ENCODE assay signal across 1 cellular context in the genomic region with DNA sequence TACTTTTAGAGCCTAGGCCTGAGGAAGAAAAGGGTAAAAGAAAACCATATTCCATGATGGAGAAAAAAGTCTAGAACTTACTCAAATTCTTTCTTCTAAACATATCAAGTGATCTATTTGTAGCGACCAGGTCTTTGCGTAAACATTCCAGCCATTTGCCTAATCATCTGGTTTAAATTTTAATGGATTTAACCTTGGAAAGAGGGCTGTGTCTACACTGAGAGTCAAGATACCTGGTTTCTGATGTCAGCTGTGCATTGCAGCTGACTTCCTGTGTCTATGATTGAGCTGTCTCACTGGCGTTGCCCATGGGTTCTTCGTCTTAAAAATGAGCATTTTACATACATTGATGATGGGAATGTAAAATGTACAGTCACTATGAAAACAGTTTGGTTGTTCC.
TF ChIP-seq lines count a peak whose summit lies in the region.

No MANE protein-coding gene starts in this region.

TF ChIP-seq in HepG2, 621 proteins besides CTCF, POLR2A, EP300 and RAD21 (continued from another document and continues in another):
- TF ChIP-seq ERF (CRISPR knock-in tag; IDR thresholded peaks at IDR 0.05), result peak; percentile 65; the same call in 1 of the 2 replicates
- 0 out of 2 replicates have a peak, but pooled peaks have one; percentile 9 for TF ChIP-seq ZFY (CRISPR knock-in tag; IDR thresholded peaks at IDR 0.05)
- TF ChIP-seq GABPA (IDR thresholded peaks at IDR 0.05; ENCODE audit: low read depth, low read length), result no peak
- peak; percentile 79 for TF ChIP-seq GABPA (CRISPR knock-in tag; IDR thresholded peaks at IDR 0.05; ENCODE audit: low read depth)
- peak; percentile 82 for TF ChIP-seq KAT8 (CRISPR knock-in tag; IDR thresholded peaks at IDR 0.05)
- TF ChIP-seq HOXA3 (CRISPR knock-in tag; IDR thresholded peaks at IDR 0.05), result peak; percentile 85
- TF ChIP-seq ZFP82 (CRISPR knock-in tag; IDR thresholded peaks at IDR 0.05; ENCODE audit: borderline replicate concordance), result no peak
- TF ChIP-seq ZBTB38 (CRISPR knock-in tag; IDR thresholded peaks at IDR 0.05), result no peak
- TF ChIP-seq ZNF468 (CRISPR knock-in tag; IDR thresholded peaks at IDR 0.05), result no peak
- no peak for TF ChIP-seq ZNF253 (CRISPR knock-in tag; IDR thresholded peaks at IDR 0.05; ENCODE audit: borderline replicate concordance)
- TF ChIP-seq, protein P1, sequence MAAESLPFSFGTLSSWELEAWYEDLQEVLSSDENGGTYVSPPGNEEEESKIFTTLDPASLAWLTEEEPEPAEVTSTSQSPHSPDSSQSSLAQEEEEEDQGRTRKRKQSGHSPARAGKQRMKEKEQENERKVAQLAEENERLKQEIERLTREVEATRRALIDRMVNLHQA (CRISPR knock-in tag; IDR thresholded peaks at IDR 0.05), result no peak
- TF ChIP-seq, protein P2, sequence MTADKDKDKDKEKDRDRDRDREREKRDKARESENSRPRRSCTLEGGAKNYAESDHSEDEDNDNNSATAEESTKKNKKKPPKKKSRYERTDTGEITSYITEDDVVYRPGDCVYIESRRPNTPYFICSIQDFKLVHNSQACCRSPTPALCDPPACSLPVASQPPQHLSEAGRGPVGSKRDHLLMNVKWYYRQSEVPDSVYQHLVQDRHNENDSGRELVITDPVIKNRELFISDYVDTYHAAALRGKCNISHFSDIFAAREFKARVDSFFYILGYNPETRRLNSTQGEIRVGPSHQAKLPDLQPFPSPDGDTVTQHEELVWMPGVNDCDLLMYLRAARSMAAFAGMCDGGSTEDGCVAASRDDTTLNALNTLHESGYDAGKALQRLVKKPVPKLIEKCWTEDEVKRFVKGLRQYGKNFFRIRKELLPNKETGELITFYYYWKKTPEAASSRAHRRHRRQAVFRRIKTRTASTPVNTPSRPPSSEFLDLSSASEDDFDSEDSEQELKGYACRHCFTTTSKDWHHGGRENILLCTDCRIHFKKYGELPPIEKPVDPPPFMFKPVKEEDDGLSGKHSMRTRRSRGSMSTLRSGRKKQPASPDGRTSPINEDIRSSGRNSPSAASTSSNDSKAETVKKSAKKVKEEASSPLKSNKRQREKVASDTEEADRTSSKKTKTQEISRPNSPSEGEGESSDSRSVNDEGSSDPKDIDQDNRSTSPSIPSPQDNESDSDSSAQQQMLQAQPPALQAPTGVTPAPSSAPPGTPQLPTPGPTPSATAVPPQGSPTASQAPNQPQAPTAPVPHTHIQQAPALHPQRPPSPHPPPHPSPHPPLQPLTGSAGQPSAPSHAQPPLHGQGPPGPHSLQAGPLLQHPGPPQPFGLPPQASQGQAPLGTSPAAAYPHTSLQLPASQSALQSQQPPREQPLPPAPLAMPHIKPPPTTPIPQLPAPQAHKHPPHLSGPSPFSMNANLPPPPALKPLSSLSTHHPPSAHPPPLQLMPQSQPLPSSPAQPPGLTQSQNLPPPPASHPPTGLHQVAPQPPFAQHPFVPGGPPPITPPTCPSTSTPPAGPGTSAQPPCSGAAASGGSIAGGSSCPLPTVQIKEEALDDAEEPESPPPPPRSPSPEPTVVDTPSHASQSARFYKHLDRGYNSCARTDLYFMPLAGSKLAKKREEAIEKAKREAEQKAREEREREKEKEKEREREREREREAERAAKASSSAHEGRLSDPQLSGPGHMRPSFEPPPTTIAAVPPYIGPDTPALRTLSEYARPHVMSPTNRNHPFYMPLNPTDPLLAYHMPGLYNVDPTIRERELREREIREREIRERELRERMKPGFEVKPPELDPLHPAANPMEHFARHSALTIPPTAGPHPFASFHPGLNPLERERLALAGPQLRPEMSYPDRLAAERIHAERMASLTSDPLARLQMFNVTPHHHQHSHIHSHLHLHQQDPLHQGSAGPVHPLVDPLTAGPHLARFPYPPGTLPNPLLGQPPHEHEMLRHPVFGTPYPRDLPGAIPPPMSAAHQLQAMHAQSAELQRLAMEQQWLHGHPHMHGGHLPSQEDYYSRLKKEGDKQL (CRISPR knock-in tag; IDR thresholded peaks at IDR 0.05; ENCODE audit: low read depth), result 0 out of 2 replicates have a peak, but pooled peaks have one; percentile 36
- TF ChIP-seq, protein P3, sequence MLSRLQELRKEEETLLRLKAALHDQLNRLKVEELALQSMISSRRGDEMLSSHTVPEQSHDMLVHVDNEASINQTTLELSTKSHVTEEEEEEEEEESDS (CRISPR knock-in tag; IDR thresholded peaks at IDR 0.05; ENCODE audit: borderline replicate concordance), result no peak
- peak; percentile 73; the same call in 1 of the 2 replicates for TF ChIP-seq ZNF614 (CRISPR knock-in tag; IDR thresholded peaks at IDR 0.05; ENCODE audit: borderline replicate concordance)
- TF ChIP-seq CBX5 (CRISPR knock-in tag; IDR thresholded peaks at IDR 0.05; ENCODE audit: borderline replicate concordance), result peak; percentile 42; the same call in 1 of the 2 replicates
- peak; percentile 62; the same call in 1 of the 2 replicates for TF ChIP-seq GATA4 (IDR thresholded peaks at IDR 0.05; ENCODE audit: borderline replicate concordance, low read depth)
- peak; percentile 93 for TF ChIP-seq SAP130 (CRISPR knock-in tag; IDR thresholded peaks at IDR 0.05; ENCODE audit: low read depth)
- TF ChIP-seq DPF2 (CRISPR knock-in tag; IDR thresholded peaks at IDR 0.05; ENCODE audit: borderline replicate concordance, low read depth), result peak; percentile 80
- 0 out of 2 replicates have a peak, but pooled peaks have one; percentile 6 for TF ChIP-seq STAG1 (CRISPR knock-in tag; IDR thresholded peaks at IDR 0.05)
- TF ChIP-seq, protein P4, sequence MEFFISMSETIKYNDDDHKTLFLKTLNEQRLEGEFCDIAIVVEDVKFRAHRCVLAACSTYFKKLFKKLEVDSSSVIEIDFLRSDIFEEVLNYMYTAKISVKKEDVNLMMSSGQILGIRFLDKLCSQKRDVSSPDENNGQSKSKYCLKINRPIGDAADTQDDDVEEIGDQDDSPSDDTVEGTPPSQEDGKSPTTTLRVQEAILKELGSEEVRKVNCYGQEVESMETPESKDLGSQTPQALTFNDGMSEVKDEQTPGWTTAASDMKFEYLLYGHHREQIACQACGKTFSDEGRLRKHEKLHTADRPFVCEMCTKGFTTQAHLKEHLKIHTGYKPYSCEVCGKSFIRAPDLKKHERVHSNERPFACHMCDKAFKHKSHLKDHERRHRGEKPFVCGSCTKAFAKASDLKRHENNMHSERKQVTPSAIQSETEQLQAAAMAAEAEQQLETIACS (CRISPR knock-in tag; IDR thresholded peaks at IDR 0.05), result no peak
- no peak for TF ChIP-seq SMAD1 (CRISPR knock-in tag; IDR thresholded peaks at IDR 0.05; ENCODE audit: borderline replicate concordance, low read depth)
- TF ChIP-seq SOX13 (IDR thresholded peaks at IDR 0.05), result 0 out of 2 replicates have a peak, but pooled peaks have one; percentile 28
- TF ChIP-seq SOX13 (CRISPR knock-in tag; conservative IDR thresholded peaks at IDR 0.05 in 1 of 2, IDR thresholded peaks at IDR 0.05 in 1 of 2), result peak in 1 of 2 experiments; percentile 87; a peak in 2 of 4 replicates
- TF ChIP-seq, protein P5, sequence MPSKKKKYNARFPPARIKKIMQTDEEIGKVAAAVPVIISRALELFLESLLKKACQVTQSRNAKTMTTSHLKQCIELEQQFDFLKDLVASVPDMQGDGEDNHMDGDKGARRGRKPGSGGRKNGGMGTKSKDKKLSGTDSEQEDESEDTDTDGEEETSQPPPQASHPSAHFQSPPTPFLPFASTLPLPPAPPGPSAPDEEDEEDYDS (CRISPR knock-in tag; IDR thresholded peaks at IDR 0.05), result peak; percentile 69
- TF ChIP-seq JUND (CRISPR knock-in tag; IDR thresholded peaks at IDR 0.05), result 0 out of 2 replicates have a peak, but pooled peaks have one; percentile 20
- 0 out of 2 replicates have a peak, but pooled peaks have one; percentile 43 for TF ChIP-seq ZNF792 (CRISPR knock-in tag; IDR thresholded peaks at IDR 0.05)
- TF ChIP-seq NR2F1 (CRISPR knock-in tag; IDR thresholded peaks at IDR 0.05), result 0 out of 4 replicates have a peak, but pooled peaks of 1 of the 2 experiments have one; percentile 19
- TF ChIP-seq, protein P6, sequence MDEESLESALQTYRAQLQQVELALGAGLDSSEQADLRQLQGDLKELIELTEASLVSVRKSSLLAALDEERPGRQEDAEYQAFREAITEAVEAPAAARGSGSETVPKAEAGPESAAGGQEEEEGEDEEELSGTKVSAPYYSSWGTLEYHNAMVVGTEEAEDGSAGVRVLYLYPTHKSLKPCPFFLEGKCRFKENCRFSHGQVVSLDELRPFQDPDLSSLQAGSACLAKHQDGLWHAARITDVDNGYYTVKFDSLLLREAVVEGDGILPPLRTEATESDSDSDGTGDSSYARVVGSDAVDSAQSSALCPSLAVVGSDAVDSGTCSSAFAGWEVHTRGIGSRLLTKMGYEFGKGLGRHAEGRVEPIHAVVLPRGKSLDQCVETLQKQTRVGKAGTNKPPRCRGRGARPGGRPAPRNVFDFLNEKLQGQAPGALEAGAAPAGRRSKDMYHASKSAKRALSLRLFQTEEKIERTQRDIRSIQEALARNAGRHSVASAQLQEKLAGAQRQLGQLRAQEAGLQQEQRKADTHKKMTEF (CRISPR knock-in tag; IDR thresholded peaks at IDR 0.05), result peak; percentile 87
- TF ChIP-seq KAT7 (CRISPR knock-in tag; IDR thresholded peaks at IDR 0.05; ENCODE audit: borderline replicate concordance), result 0 out of 2 replicates have a peak, but pooled peaks have one; percentile 39
- TF ChIP-seq TBL1XR1 (IDR thresholded peaks at IDR 0.05; ENCODE audit: borderline replicate concordance, low read length, partially characterized antibody), result peak; percentile 22
- TF ChIP-seq, protein P7, sequence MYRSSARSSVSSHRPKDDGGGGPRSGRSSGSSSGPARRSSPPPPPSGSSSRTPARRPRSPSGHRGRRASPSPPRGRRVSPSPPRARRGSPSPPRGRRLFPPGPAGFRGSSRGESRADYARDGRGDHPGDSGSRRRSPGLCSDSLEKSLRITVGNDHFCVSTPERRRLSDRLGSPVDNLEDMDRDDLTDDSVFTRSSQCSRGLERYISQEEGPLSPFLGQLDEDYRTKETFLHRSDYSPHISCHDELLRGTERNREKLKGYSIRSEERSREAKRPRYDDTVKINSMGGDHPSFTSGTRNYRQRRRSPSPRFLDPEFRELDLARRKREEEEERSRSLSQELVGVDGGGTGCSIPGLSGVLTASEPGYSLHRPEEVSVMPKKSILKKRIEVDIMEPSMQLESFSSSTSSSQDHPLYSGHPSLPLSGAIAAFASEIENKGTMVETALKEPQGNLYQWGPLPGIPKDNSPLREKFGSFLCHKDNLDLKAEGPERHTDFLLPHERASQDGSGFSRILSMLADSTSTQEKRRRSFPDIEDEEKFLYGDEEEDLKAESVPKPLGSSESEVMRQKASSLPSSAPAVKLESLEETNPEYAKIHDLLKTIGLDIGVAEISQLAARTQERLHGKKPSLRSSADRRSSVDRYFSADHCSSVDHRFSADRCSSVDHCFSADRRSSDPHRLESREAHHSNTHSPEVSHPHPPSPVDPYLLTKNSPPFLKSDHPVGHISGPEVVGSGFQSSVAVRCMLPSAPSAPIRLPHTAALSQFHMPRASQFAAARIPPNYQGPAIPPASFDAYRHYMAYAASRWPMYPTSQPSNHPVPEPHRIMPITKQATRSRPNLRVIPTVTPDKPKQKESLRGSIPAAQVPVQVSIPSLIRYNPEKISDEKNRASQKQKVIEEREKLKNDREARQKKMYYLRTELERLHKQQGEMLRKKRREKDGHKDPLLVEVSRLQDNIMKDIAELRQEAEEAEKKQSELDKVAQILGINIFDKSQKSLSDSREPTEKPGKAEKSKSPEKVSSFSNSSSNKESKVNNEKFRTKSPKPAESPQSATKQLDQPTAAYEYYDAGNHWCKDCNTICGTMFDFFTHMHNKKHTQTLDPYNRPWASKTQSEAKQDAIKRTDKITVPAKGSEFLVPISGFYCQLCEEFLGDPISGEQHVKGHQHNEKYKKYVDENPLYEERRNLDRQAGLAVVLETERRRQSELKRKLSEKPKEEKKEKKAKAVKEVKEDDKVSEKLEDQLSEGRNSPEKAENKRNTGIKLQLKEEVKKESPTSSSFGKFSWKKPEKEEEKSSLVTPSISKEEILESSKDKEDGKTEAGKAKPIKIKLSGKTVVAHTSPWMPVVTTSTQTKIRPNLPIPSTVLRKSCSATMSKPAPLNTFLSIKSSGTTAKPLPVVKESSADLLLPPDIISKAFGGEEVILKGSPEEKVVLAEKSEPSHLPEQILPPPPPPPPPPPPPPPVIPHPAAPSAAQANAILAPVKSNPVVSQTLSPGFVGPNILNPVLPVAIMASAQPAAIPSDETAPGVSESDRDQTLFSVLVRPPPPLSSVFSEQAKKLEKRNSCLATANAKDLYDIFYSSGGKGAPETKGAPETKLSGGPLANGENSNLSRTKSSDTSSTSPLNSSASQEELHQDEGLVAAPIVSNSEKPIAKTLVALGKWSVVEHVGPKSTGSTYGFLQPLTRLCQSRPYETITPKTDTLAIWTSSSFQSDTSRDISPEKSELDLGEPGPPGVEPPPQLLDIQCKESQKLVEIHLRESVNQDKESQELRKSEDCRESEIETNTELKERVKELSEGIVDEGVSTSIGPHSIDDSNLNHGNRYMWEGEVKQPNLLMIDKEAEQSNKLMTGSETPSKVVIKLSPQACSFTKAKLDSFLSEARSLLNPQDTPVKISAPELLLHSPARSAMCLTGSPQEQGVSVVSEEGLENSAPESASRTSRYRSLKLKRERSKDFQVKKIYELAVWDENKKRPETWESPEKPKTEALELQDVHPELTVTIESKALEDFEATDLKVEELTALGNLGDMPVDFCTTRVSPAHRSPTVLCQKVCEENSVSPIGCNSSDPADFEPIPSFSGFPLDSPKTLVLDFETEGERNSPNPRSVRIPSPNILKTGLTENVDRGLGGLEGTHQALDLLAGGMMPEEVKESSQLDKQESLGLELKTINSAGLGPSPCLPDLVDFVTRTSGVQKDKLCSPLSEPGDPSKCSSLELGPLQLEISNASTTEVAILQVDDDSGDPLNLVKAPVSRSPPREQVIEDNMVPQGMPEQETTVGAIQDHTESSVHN (CRISPR knock-in tag; IDR thresholded peaks at IDR 0.05), result no peak
- TF ChIP-seq ZNF180 (CRISPR knock-in tag; IDR thresholded peaks at IDR 0.05; ENCODE audit: borderline replicate concordance, low read depth), result no peak
